ENCODE assay signal across 30 cellular contexts in genomic region chr5:31720811-31721345, GRCh38.
"Had no signal": no experiment of that assay in that cellular context is flagged by ENCODE, and none has a peak within 500 bp of the region (broad histone marks: within the 10 kb centered on the region; RNA-seq: fewer than 3 reads in every experiment).

No MANE protein-coding gene starts in this region.

- DNase-seq: activated CD4-positive, alpha-beta memory T cell treated with anti-CD3 and anti-CD28 coated beads for 36 hours; activated CD4-positive, alpha-beta T cell treated with anti-CD3 and anti-CD28 coated beads for 36 hours; activated CD4-positive, alpha-beta T cell treated with anti-CD3 and anti-CD28 coated beads, Interleukin-2, amount 10 ng/mL, durations not matched to agents 24 days and 14 days; activated CD4-positive, CD25-positive, alpha-beta regulatory T cell; activated CD4-positive, CD25-positive, alpha-beta regulatory T cell treated with anti-CD3 and anti-CD28 coated beads, Interleukin-2, amount 50 U/mL, for 72 hours; activated CD8-positive, alpha-beta memory T cell treated with anti-CD3 and anti-CD28 coated beads, Interleukin-2, amount 10 ng/mL, durations not matched to agents 7 days and 5 days; activated CD8-positive, alpha-beta memory T cell treated with anti-CD3 and anti-CD28 coated beads, Interleukin-2, amount 50 U/mL, for 4 hours; activated CD8-positive, alpha-beta T cell treated with anti-CD3 and anti-CD28 coated beads, Interleukin-2, amount 10 ng/mL, durations not matched to agents 7 days and 5 days; activated gamma-delta T cell; activated naive CD4-positive, alpha-beta T cell treated with anti-CD3 and anti-CD28 coated beads, Interleukin-2, amount 50 U/mL, for 16 hours; activated naive CD4-positive, alpha-beta T cell treated with Interleukin-2 at 50 U/mL for 16 hours; activated T-cell treated with anti-CD3 and anti-CD28 coated beads, Interleukin-2, amount 50 U/mL, for 1 hour; activated T-cell treated with anti-CD3 and anti-CD28 coated beads, Interleukin-2, amount 50 U/mL, for 48 hours; amniotic stem cell; anterior cingulate cortex; brain microvascular endothelial cell; effector CD4-positive, alpha-beta T cell; effector memory CD8-positive, alpha-beta T cell; erythroblast; foreskin keratinocyte; gastrocnemius medialis; glutamatergic neuron; heart left ventricle; T-helper 2 cell had no signal

- H3K27ac ChIP-seq: brain microvascular endothelial cell, coronary artery, esophagus muscularis mucosa, foreskin keratinocyte, gastrocnemius medialis, heart left ventricle had no signal

- H3K36me3 ChIP-seq: brain microvascular endothelial cell, esophagus muscularis mucosa, gastrocnemius medialis, heart left ventricle had no signal

- H3K4me1 Mint-ChIP-seq: activated CD4-positive, alpha-beta T cell treated with anti-CD3 and anti-CD28 coated beads for 36 hours; activated CD4-positive, alpha-beta T cell treated with anti-CD3 and anti-CD28 coated beads, Interleukin-2, amount 10 ng/mL, durations not matched to agents 24 days and 14 days; central memory CD8-positive, alpha-beta T cell had no signal

- H3K4me1 ChIP-seq: esophagus muscularis mucosa, foreskin keratinocyte, gastrocnemius medialis had no signal

- H3K4me3 Mint-ChIP-seq: activated CD4-positive, alpha-beta memory T cell treated with anti-CD3 and anti-CD28 coated beads for 36 hours; activated CD4-positive, alpha-beta T cell treated with anti-CD3 and anti-CD28 coated beads for 36 hours; activated CD4-positive, alpha-beta T cell treated with anti-CD3 and anti-CD28 coated beads, Interleukin-2, amount 10 ng/mL, durations not matched to agents 24 days and 14 days; activated CD8-positive, alpha-beta memory T cell treated with anti-CD3 and anti-CD28 coated beads, Interleukin-2, amount 10 ng/mL, durations not matched to agents 7 days and 5 days; activated CD8-positive, alpha-beta T cell treated with anti-CD3 and anti-CD28 coated beads, Interleukin-2, amount 10 ng/mL, durations not matched to agents 7 days and 5 days; activated naive CD8-positive, alpha-beta T cell; activated T-helper 1 cell treated with anti-CD3 and anti-CD28 coated beads, Interleukin-12 subunit alpha, Interleukin-12 subunit beta, Interleukin-2, Interleukin-4 antibody, amounts not matched to agents 30 ng/mL and 10 ng/mL and 1 ng/mL, durations not matched to agents 14 hours and 24 hours and 36 hours; central memory CD8-positive, alpha-beta T cell; dendritic cell treated with granulocyte-macrophage colony-stimulating factor and Interleukin-4, amounts not matched to agents 40 ng/mL and 50 ng/mL, for 4 days; effector memory CD8-positive, alpha-beta T cell had no signal

- H3K4me3 ChIP-seq: coronary artery, esophagus muscularis mucosa, gastrocnemius medialis, heart left ventricle had no signal

- H3K27ac Mint-ChIP-seq: activated CD4-positive, alpha-beta memory T cell treated with anti-CD3 and anti-CD28 coated beads for 36 hours; activated CD4-positive, alpha-beta T cell treated with anti-CD3 and anti-CD28 coated beads for 36 hours; activated CD4-positive, alpha-beta T cell treated with anti-CD3 and anti-CD28 coated beads, Interleukin-2, amount 10 ng/mL, durations not matched to agents 24 days and 14 days; activated CD8-positive, alpha-beta memory T cell treated with anti-CD3 and anti-CD28 coated beads, Interleukin-2, amount 10 ng/mL, durations not matched to agents 7 days and 5 days; activated CD8-positive, alpha-beta T cell treated with anti-CD3 and anti-CD28 coated beads, Interleukin-2, amount 10 ng/mL, durations not matched to agents 7 days and 5 days; activated naive CD8-positive, alpha-beta T cell; activated T-helper 1 cell treated with anti-CD3 and anti-CD28 coated beads, Interleukin-12 subunit alpha, Interleukin-12 subunit beta, Interleukin-2, Interleukin-4 antibody, amounts not matched to agents 30 ng/mL and 10 ng/mL and 1 ng/mL, durations not matched to agents 14 hours and 24 hours and 36 hours; dendritic cell treated with granulocyte-macrophage colony-stimulating factor and Interleukin-4, amounts not matched to agents 40 ng/mL and 50 ng/mL, for 4 days had no signal

- H3K9me3 ChIP-seq: esophagus muscularis mucosa, gastrocnemius medialis, heart left ventricle had no signal

- H3K27me3 ChIP-seq: brain microvascular endothelial cell, esophagus muscularis mucosa, foreskin keratinocyte, gastrocnemius medialis, heart left ventricle had no signal

- ATAC-seq: activated CD4-positive, alpha-beta T cell treated with anti-CD3 and anti-CD28 coated beads for 36 hours; activated CD8-positive, alpha-beta memory T cell treated with anti-CD3 and anti-CD28 coated beads, Interleukin-2, amount 10 ng/mL, durations not matched to agents 7 days and 5 days; activated CD8-positive, alpha-beta T cell treated with anti-CD3 and anti-CD28 coated beads, Interleukin-2, amount 10 ng/mL, durations not matched to agents 7 days and 5 days; effector memory CD8-positive, alpha-beta T cell; foreskin keratinocyte; gastrocnemius medialis; heart left ventricle had no signal

- H3K9me3 Mint-ChIP-seq: activated CD4-positive, alpha-beta memory T cell treated with anti-CD3 and anti-CD28 coated beads for 36 hours; activated CD4-positive, alpha-beta T cell treated with anti-CD3 and anti-CD28 coated beads, Interleukin-2, amount 10 ng/mL, durations not matched to agents 24 days and 14 days; activated T-helper 1 cell treated with anti-CD3 and anti-CD28 coated beads, Interleukin-12 subunit alpha, Interleukin-12 subunit beta, Interleukin-2, Interleukin-4 antibody, amounts not matched to agents 30 ng/mL and 10 ng/mL and 1 ng/mL, durations not matched to agents 14 hours and 24 hours and 36 hours; central memory CD8-positive, alpha-beta T cell; dendritic cell treated with granulocyte-macrophage colony-stimulating factor and Interleukin-4, amounts not matched to agents 40 ng/mL and 50 ng/mL, for 4 days; effector memory CD8-positive, alpha-beta T cell had no signal

- H3K27me3 Mint-ChIP-seq: activated CD4-positive, alpha-beta memory T cell treated with anti-CD3 and anti-CD28 coated beads for 36 hours; activated CD8-positive, alpha-beta memory T cell treated with anti-CD3 and anti-CD28 coated beads, Interleukin-2, amount 10 ng/mL, durations not matched to agents 7 days and 5 days; central memory CD8-positive, alpha-beta T cell had no signal

- H3K36me3 Mint-ChIP-seq: activated CD4-positive, alpha-beta memory T cell treated with anti-CD3 and anti-CD28 coated beads for 36 hours; activated CD8-positive, alpha-beta memory T cell treated with anti-CD3 and anti-CD28 coated beads, Interleukin-2, amount 10 ng/mL, durations not matched to agents 7 days and 5 days; activated naive CD8-positive, alpha-beta T cell had no signal
